15 cellular contexts compared by ENCODE assay signal in the genomic region with DNA sequence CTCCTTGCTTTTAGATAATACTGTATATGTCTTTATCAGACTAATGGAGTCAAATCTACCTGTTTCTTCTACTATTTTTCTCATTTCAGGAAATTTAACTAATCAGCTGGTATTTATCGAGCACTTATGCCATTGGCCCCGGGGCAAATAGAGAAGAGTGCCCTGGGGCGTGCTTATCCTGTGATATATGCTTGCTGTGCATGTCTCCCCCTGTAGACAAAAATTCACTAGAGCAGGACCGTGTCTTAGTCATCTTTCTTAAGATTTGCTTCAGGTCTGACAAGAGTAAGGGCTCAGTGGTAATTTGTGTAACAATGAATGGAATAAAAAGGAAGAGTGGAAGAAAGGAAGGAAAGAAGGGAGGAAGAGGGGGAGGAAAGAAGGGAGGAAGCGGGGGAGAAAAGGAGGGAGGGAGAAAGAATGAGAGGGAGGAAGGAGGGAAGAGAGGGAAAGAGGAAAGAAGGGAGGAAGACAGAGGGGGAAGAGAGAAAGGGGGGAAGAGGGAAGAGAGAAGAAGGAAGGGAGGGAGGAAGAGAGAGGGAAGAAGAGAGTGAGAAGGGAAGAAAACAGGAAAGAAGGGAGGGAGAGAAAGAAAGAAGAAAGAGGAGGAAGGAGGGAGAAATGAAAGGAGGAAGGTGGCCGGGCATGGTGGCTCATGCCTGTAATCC.
A peak's percentile ranks its signal among the peaks of the same experiment; 100 is the strongest.
DNase-seq lines count a peak whose midpoint lies in the region; ATAC-seq and TF ChIP-seq lines count a peak whose summit lies in the region.
"Had no signal": no experiment of that assay in that cellular context is flagged by ENCODE, and none has a peak within 500 bp of the region (broad histone marks: within the 10 kb centered on the region; RNA-seq: fewer than 3 reads in every experiment).

No MANE protein-coding gene starts in this region.

- no peaks in the 10 kb centered on the region for H3K36me3 ChIP-seq in HAP-1 (replicated peaks)
- H3K36me3 ChIP-seq: esophagus squamous epithelium had no signal

- H3K4me1 Mint-ChIP-seq in activated T-cell treated with anti-CD3 and anti-CD28 coated beads, Interleukin-2, amount 50 U/mL, for 24 hours (ENCODE audit: low read depth): no peaks in the 10 kb centered on the region

- no peak overlapping the region for H3K4me3 ChIP-seq in HAP-1
- H3K4me3 ChIP-seq: esophagus squamous epithelium had no signal

- H3K27me3 Mint-ChIP-seq in activated T-cell treated with anti-CD3 and anti-CD28 coated beads, Interleukin-2, amount 50 U/mL, for 24 hours: peaks cover 41% of the 10 kb centered on the region

- no peak for DNase-seq in AG09319 (ENCODE audit: extremely low read depth, low read depth)
- DNase-seq in HAP-1 (ENCODE audit: low spot score in 2 of 2): peak; percentile 59 to 60
- DNase-seq in iPS-NIHi7 (ENCODE audit: extremely low spot score): peak; percentile 59
- DNase-seq in amniotic stem cell (lab: John Stamatoyannopoulos, UW): no peak
- no peak for DNase-seq in activated T-cell treated with anti-CD3 and anti-CD28 coated beads, Interleukin-2, amount 50 U/mL, for 24 hours
- DNase-seq in OCI-M2 (lab: John Stamatoyannopoulos, UW; ENCODE audit: unreplicated experiment): no peak
- DNase-seq in omental fat pad (ENCODE audit: low spot score): no peak
- DNase-seq: activated CD4-positive, alpha-beta T cell treated with anti-CD3 and anti-CD28 coated beads, Interleukin-2, amount 10 ng/mL, durations not matched to agents 7 days and 5 days; activated naive CD8-positive, alpha-beta T cell treated with anti-CD3 and anti-CD28 coated beads for 36 hours; esophagus squamous epithelium; NCI-H1417 treated with DMSO at 0.1 percent for 48 hours; SHP77; small intestine had no signal

- H3K27me3 ChIP-seq in HAP-1 (ENCODE audit: low read depth): no peaks in the 10 kb centered on the region

- TF ChIP-seq CTCF in AG09319 (IDR thresholded peaks at IDR 0.05; ENCODE audit: low read depth, low read length): peak; percentile 2; the same call in 1 of the 2 replicates
- no peak for TF ChIP-seq CTCF in omental fat pad (IDR thresholded peaks at IDR 0.05)

- peaks cover 15% of the 10 kb centered on the region for H3K4me1 ChIP-seq in HAP-1
- H3K4me1 ChIP-seq: esophagus squamous epithelium had no signal

- H3K9me3 Mint-ChIP-seq in activated T-cell treated with anti-CD3 and anti-CD28 coated beads, Interleukin-2, amount 50 U/mL, for 24 hours: no peaks in the 10 kb centered on the region
- H3K9me3 Mint-ChIP-seq: activated CD4-positive, alpha-beta T cell treated with anti-CD3 and anti-CD28 coated beads, Interleukin-2, amount 10 ng/mL, durations not matched to agents 7 days and 5 days; activated naive CD8-positive, alpha-beta T cell treated with anti-CD3 and anti-CD28 coated beads for 36 hours had no signal

- H3K36me3 Mint-ChIP-seq in activated T-cell treated with anti-CD3 and anti-CD28 coated beads, Interleukin-2, amount 50 U/mL, for 24 hours (ENCODE audit: low read depth): no peaks in the 10 kb centered on the region
- H3K36me3 Mint-ChIP-seq: activated naive CD8-positive, alpha-beta T cell treated with anti-CD3 and anti-CD28 coated beads for 36 hours; memory B cell had no signal

- ATAC-seq in SK-N-SH treated with all-trans-retinoic acid at 6 μM for 48 hours (peak; percentile 85), omental fat pad (ENCODE audit: low FRiP score) (no peak)

- H3K4me3 Mint-ChIP-seq in activated T-cell treated with anti-CD3 and anti-CD28 coated beads, Interleukin-2, amount 50 U/mL, for 24 hours: no peak overlapping the region
- H3K4me3 Mint-ChIP-seq: activated CD4-positive, alpha-beta T cell treated with anti-CD3 and anti-CD28 coated beads, Interleukin-2, amount 10 ng/mL, durations not matched to agents 7 days and 5 days; activated naive CD8-positive, alpha-beta T cell treated with anti-CD3 and anti-CD28 coated beads for 36 hours; memory B cell had no signal

- no peaks in the 10 kb centered on the region for H3K9me3 ChIP-seq in HAP-1
- H3K9me3 ChIP-seq: esophagus squamous epithelium had no signal

- in situ Hi-C loops in HAP-1 (cut with MboI; ENCODE audit: low sequenced_read_pairs): no loop called here

- H3K27ac Mint-ChIP-seq in activated T-cell treated with anti-CD3 and anti-CD28 coated beads, Interleukin-2, amount 50 U/mL, for 24 hours: no peak overlapping the region
- H3K27ac Mint-ChIP-seq: activated CD4-positive, alpha-beta T cell treated with anti-CD3 and anti-CD28 coated beads, Interleukin-2, amount 10 ng/mL, durations not matched to agents 7 days and 5 days; activated naive CD8-positive, alpha-beta T cell treated with anti-CD3 and anti-CD28 coated beads for 36 hours; memory B cell had no signal

TF ChIP-seq in SK-N-SH treated with all-trans-retinoic acid at 6 μM for 48 hours, 23 proteins besides CTCF, POLR2A, EP300 and RAD21:
- TF ChIP-seq ISL1 (CRISPR knock-in tag; IDR thresholded peaks at IDR 0.05) (no peak), ESRRG (CRISPR knock-in tag; IDR thresholded peaks at IDR 0.05) (no peak), ZFP30 (CRISPR knock-in tag; IDR thresholded peaks at IDR 0.05) (no peak)
- TF ChIP-seq, protein P1, sequence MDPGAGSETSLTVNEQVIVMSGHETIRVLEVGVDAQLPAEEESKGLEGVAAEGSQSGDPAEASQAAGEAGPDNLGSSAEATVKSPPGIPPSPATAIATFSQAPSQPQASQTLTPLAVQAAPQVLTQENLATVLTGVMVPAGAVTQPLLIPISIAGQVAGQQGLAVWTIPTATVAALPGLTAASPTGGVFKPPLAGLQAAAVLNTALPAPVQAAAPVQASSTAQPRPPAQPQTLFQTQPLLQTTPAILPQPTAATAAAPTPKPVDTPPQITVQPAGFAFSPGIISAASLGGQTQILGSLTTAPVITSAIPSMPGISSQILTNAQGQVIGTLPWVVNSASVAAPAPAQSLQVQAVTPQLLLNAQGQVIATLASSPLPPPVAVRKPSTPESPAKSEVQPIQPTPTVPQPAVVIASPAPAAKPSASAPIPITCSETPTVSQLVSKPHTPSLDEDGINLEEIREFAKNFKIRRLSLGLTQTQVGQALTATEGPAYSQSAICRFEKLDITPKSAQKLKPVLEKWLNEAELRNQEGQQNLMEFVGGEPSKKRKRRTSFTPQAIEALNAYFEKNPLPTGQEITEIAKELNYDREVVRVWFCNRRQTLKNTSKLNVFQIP (CRISPR knock-in tag; IDR thresholded peaks at IDR 0.05; ENCODE audit: borderline replicate concordance, low read depth): no peak

Comparison
In these comparisons a context has a peak if more than half of its experiments do, and no peak if none do; other contexts are left out.
1. DNase-seq: peak in HAP-1 (2 of 2) and iPS-NIHi7 (single experiment); none in AG09319 (single experiment), amniotic stem cell (single experiment), activated T-cell treated with anti-CD3 and anti-CD28 coated beads, Interleukin-2, amount 50 U/mL, for 24 hours (single experiment), OCI-M2 (single experiment) and omental fat pad (single experiment).